24 cellular contexts compared by ENCODE assay signal in genomic region chr3:73674280-73674679, GRCh38. TPM values are rescaled to one million over a fixed set of nuclear protein-coding genes. Genes with fewer than 3 reads are reported as not detected.
DNase-seq lines count a peak whose midpoint lies in the region; ATAC-seq, FAIRE-seq and TF ChIP-seq lines count a peak whose summit lies in the region.
"Had no signal": no experiment of that assay in that cellular context is flagged by ENCODE, and none has a peak within 500 bp of the region (broad histone marks: within the 10 kb centered on the region; RNA-seq: fewer than 3 reads in every experiment).

No MANE protein-coding gene starts in this region.

- H3K9me3 Mint-ChIP-seq in mesothelial cell of epicardium, result peaks cover 3% of the 10 kb centered on the region
- H3K9me3 Mint-ChIP-seq in activated naive CD4-positive, alpha-beta T cell treated with anti-CD3 and anti-CD28 coated beads, Interleukin-2, amount 50 U/mL, for 72 hours, result peaks cover 11% of the 10 kb centered on the region in 2 donors

- H3K4me3 Mint-ChIP-seq in mesothelial cell of epicardium, result no peak overlapping the region
- H3K4me3 Mint-ChIP-seq: activated naive CD8-positive, alpha-beta T cell treated with anti-CD3 and anti-CD28 coated beads for 36 hours; central memory CD8-positive, alpha-beta T cell; natural killer cell; T-helper 17 cell had no signal

- ATAC-seq in activated naive CD4-positive, alpha-beta T cell treated with anti-CD3 and anti-CD28 coated beads, Interleukin-2, amount 50 U/mL, for 72 hours, result no peak
- ATAC-seq in GM19328 (IDR thresholded peaks at IDR 0.05; ENCODE audit: unreplicated experiment), result no peak
- ATAC-seq: natural killer cell, psoas muscle, T-helper 17 cell had no signal

- TF ChIP-seq CTCF in bronchial epithelial cell (IDR thresholded peaks at IDR 0.05; ENCODE audit: insufficient read depth, low read length, severe bottlenecking), result no peak
- TF ChIP-seq CTCF in mesothelial cell of epicardium (IDR thresholded peaks at IDR 0.05; ENCODE audit: unreplicated experiment), result no peak

- peak; percentile 1 for DNase-seq in HT1080 (ENCODE audit: low read depth)
- DNase-seq in NCI-H2107 treated with DMSO at 0.1 percent for 48 hours (lab: John Stamatoyannopoulos, UW; ENCODE audit: unreplicated experiment), result peak; percentile 54
- peak; percentile 22 for DNase-seq in bronchial epithelial cell (ENCODE audit: low read depth)
- DNase-seq in mesothelial cell of epicardium (ENCODE audit: low spot score in 2 of 2, unreplicated experiment in 2 of 2), result no peak
- no peak for DNase-seq in activated naive CD4-positive, alpha-beta T cell treated with anti-CD3 and anti-CD28 coated beads, Interleukin-2, amount 50 U/mL, for 72 hours (ENCODE audit: low spot score in 2 of 2)
- DNase-seq in NCI-H2196 (lab: John Stamatoyannopoulos, UW; ENCODE audit: unreplicated experiment), result no peak
- DNase-seq in activated CD8-positive, alpha-beta memory T cell treated with anti-CD3 and anti-CD28 coated beads, Interleukin-2, amount 50 U/mL, for 48 hours, result no peak
- DNase-seq: activated CD8-positive, alpha-beta memory T cell treated with anti-CD3 and anti-CD28 coated beads for 24 hours; activated naive CD8-positive, alpha-beta T cell treated with anti-CD3 and anti-CD28 coated beads for 36 hours; effector CD8-positive, alpha-beta T cell; H7; islet precursor cell; KBM-7; mammary epithelial cell; natural killer cell; NCI-H1048; NCI-H526 treated with DMSO at 0.1 percent for 48 hours; psoas muscle; SJCRH30; stimulated activated CD4-positive, alpha-beta T cell treated with anti-CD3 and anti-CD28 coated beads, Interleukin-4, amount 100 ng/mL, for 4 hours; T-helper 17 cell had no signal

- no peaks in the 10 kb centered on the region for H3K27me3 ChIP-seq in bronchial epithelial cell (ENCODE audit: control insufficient read depth, insufficient read depth, low read length)
- H3K27me3 ChIP-seq: SJCRH30 had no signal

- peak overlapping the region; percentile 17 for H3K27ac Mint-ChIP-seq in mesothelial cell of epicardium
- no peak overlapping the region for H3K27ac Mint-ChIP-seq in activated naive CD4-positive, alpha-beta T cell treated with anti-CD3 and anti-CD28 coated beads, Interleukin-2, amount 50 U/mL, for 72 hours
- H3K27ac Mint-ChIP-seq: activated naive CD8-positive, alpha-beta T cell treated with anti-CD3 and anti-CD28 coated beads for 36 hours; natural killer cell; T-helper 17 cell had no signal

- H3K4me1 Mint-ChIP-seq in mesothelial cell of epicardium, result peaks cover 41% of the 10 kb centered on the region
- H3K4me1 Mint-ChIP-seq: activated naive CD8-positive, alpha-beta T cell treated with anti-CD3 and anti-CD28 coated beads for 36 hours; central memory CD8-positive, alpha-beta T cell; natural killer cell; T-helper 17 cell had no signal

- H3K4me3 ChIP-seq in bronchial epithelial cell (ENCODE audit: low read depth, low read length), result no peak overlapping the region
- H3K4me3 ChIP-seq: psoas muscle, SJCRH30 had no signal

- FAIRE-seq in bronchial epithelial cell (lab: Jason Lieb, UNC), result no peak
- FAIRE-seq: GM19239 had no signal

- H3K27me3 Mint-ChIP-seq in mesothelial cell of epicardium (ENCODE audit: low read depth), result no peaks in the 10 kb centered on the region
- H3K27me3 Mint-ChIP-seq: activated naive CD8-positive, alpha-beta T cell treated with anti-CD3 and anti-CD28 coated beads for 36 hours; central memory CD8-positive, alpha-beta T cell; T-helper 17 cell had no signal

- H3K36me3 ChIP-seq in bronchial epithelial cell (ENCODE audit: control insufficient read depth, insufficient read depth, low read length), result no peaks in the 10 kb centered on the region
- H3K36me3 ChIP-seq: SJCRH30 had no signal

- no peaks in the 10 kb centered on the region for H3K36me3 Mint-ChIP-seq in mesothelial cell of epicardium
- no peaks in the 10 kb centered on the region for H3K36me3 Mint-ChIP-seq in activated naive CD4-positive, alpha-beta T cell treated with anti-CD3 and anti-CD28 coated beads, Interleukin-2, amount 50 U/mL, for 72 hours
- H3K36me3 Mint-ChIP-seq: activated naive CD8-positive, alpha-beta T cell treated with anti-CD3 and anti-CD28 coated beads for 36 hours; natural killer cell had no signal

RNA-seq across cellular contexts. Expression of gene PDZRN3, which starts 49.5 kb away (rescaled TPM):
- total RNA-seq in HT1080 (2014; rRNA removed; shearing (Covaris generic)), result 0.33 and 0.55 TPM in 2 replicates
- polyA plus RNA-seq in HT1080 (2015; cell fraction: cytosol; rRNA removed), result 2.9 and 3.0 TPM in 2 replicates
- polyA plus RNA-seq in HT1080 (2015; cell fraction: nucleus; rRNA removed), result 2.3 and 4.0 TPM in 2 replicates
- total RNA-seq in bronchial epithelial cell (0.77 and 0.79 TPM in 2 replicates), mesothelial cell of epicardium (42.9 to 48.4 TPM (median 43.4 TPM) in 3 replicates)
- total RNA-seq in activated naive CD4-positive, alpha-beta T cell treated with anti-CD3 and anti-CD28 coated beads, Interleukin-2, amount 50 U/mL, for 72 hours, result not detected
- total RNA-seq: activated naive CD8-positive, alpha-beta T cell treated with anti-CD3 and anti-CD28 coated beads for 36 hours; natural killer cell; T-helper 17 cell had no signal

Comparison
In these comparisons a context has a peak if more than half of its experiments do, and no peak if none do; other contexts are left out.
1. DNase-seq: peak in HT1080 (single experiment), NCI-H2107 treated with DMSO at 0.1 percent for 48 hours (single experiment) and bronchial epithelial cell (single experiment); none in mesothelial cell of epicardium (0 of 2), activated naive CD4-positive, alpha-beta T cell treated with anti-CD3 and anti-CD28 coated beads, Interleukin-2, amount 50 U/mL, for 72 hours (0 of 2), NCI-H2196 (single experiment) and activated CD8-positive, alpha-beta memory T cell treated with anti-CD3 and anti-CD28 coated beads, Interleukin-2, amount 50 U/mL, for 48 hours (single experiment).
2. RNA of gene PDZRN3, which starts 49.5 kb away (total RNA-seq): 42.9 to 48.4 TPM in mesothelial cell of epicardium; 0.77 to 0.79 TPM in bronchial epithelial cell, 0.33 to 0.55 TPM in HT1080 and not detected in activated naive CD4-positive, alpha-beta T cell treated with anti-CD3 and anti-CD28 coated beads, Interleukin-2, amount 50 U/mL, for 72 hours; every median in the first group is over 10 times any median in the second.